In the genomic region with DNA sequence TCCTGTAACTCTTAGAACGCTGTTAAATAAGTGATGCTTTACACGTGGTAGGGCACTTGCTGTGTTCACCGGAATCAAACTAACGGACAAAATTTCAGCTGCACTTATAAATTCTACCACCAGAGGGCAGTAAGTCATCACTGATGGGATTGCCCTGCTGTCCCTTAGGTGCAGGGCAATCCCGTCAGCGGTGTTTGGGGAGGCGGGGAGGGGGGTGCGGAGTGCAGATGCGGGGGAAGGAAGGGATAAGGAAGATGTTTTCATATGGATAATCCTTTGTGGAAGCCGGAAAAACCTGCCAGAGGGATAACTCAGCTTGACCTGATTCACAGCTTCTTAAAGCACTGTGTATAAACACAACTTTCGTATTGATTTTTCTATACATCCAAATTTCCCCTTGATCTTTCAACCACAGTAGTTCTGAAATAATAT, we compare ENCODE assay signal across 1 cellular context.
TF ChIP-seq lines count a peak whose summit lies in the region.

No MANE protein-coding gene starts in this region.

TF ChIP-seq in IMR-90, 13 proteins besides CTCF, POLR2A, EP300 and RAD21:
- TF ChIP-seq SMC3 (IDR thresholded peaks at IDR 0.05; ENCODE audit: low read depth, low read length) (peak; percentile 99), MAZ (IDR thresholded peaks at IDR 0.05; ENCODE audit: borderline replicate concordance, low read depth, low read length) (peak; percentile 44; the same call in 1 of the 2 replicates), CHD1 (IDR thresholded peaks at IDR 0.05; ENCODE audit: low read depth, low read length) (no peak)
TF ChIP-seq in IMR-90: peak in this region for 2.
